Comparison of ENCODE assay signal across 11 cellular contexts in the genomic region with DNA sequence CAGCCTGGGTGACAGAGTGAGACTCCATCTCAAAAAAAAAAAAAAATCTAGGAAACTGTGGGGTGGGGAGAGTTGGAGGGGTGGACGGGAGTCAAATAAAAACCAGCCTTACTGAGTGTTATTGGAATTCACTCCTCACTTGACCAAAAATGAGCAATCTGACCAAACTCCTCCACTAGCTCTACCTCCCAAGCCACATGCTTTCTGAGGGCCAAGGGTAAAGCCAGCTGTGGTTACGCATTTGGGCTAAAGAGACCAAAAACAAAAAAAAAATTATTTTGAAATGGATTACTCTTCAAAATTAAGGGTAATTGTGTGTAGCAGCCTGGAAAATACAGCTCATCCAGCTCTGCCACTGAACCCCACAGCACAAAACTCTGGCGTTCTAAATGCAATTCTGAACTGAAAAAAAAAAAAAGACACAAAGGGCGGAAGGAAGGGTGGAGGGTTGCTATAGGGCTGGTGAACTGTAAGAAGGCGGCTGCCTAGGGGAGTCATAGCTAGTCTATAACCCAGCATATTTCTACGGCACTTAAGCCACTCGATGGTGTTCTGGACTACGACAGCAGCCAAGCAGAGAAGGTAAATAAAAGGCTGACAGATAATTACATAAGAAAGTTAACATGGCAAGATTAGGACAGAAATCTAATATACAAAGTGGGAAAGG. TPM values are rescaled to one million over a fixed set of nuclear protein-coding genes. Genes with fewer than 3 reads are reported as not detected.
DNase-seq lines count a peak whose midpoint lies in the region; ATAC-seq, FAIRE-seq and TF ChIP-seq lines count a peak whose summit lies in the region.
"Had no signal": no experiment of that assay in that cellular context is flagged by ENCODE, and none has a peak within 500 bp of the region (broad histone marks: within the 10 kb centered on the region; RNA-seq: fewer than 3 reads in every experiment).

No MANE protein-coding gene starts in this region.

- peak overlapping the region; percentile 61 for H3K4me3 Mint-ChIP-seq in activated CD4-positive, alpha-beta T cell treated with anti-CD3 and anti-CD28 coated beads for 36 hours
- peak overlapping the region; percentile 35 to 88 (median 71) for H3K4me3 Mint-ChIP-seq in naive B cell

- H3K36me3 ChIP-seq in K562 (ENCODE audit: control insufficient read depth, insufficient read depth, low read length) = no peaks in the 10 kb centered on the region
- no peaks in the 10 kb centered on the region for H3K36me3 ChIP-seq in thymus (ENCODE audit: control insufficient read depth, insufficient read depth)

- ATAC-seq in activated CD4-positive, alpha-beta T cell treated with anti-CD3 and anti-CD28 coated beads for 36 hours = peak; percentile 76
- no peak for ATAC-seq in K562
- peak; percentile 81 for ATAC-seq in naive B cell (ENCODE audit: low read depth in 2 of 2)

- H3K4me3 ChIP-seq in K562 = no peak overlapping the region
- H3K4me3 ChIP-seq in thymus (ENCODE audit: low read length) = no peak overlapping the region
- H3K4me3 ChIP-seq: GM23248, PC-9 had no signal

- TF ChIP-seq EP300 in K562 (IDR thresholded peaks at IDR 0.05; ENCODE audit: low read length) = no peak

- DNase-seq in activated CD4-positive, alpha-beta T cell treated with anti-CD3 and anti-CD28 coated beads for 36 hours = peak; percentile 67
- no peak for DNase-seq in activated CD4-positive, alpha-beta T cell treated with anti-CD3 and anti-CD28 coated beads for 1 hour
- DNase-seq in K562 (ENCODE audit: extremely low read depth in 1 of 4, low spot score in 3 of 4) (no peak), naive B cell (peak; percentile 17), cortex of kidney (lab: John Stamatoyannopoulos, UW) (no peak), NCI-H2171 (lab: John Stamatoyannopoulos, UW) (no peak), GM19239 (ENCODE audit: insufficient read length, low spot score) (no peak)
- DNase-seq: ACHN, GM23248, PC-9 had no signal

- peak overlapping the region; percentile 86 for H3K27ac Mint-ChIP-seq in activated CD4-positive, alpha-beta T cell treated with anti-CD3 and anti-CD28 coated beads for 36 hours
- H3K27ac Mint-ChIP-seq in naive B cell = peak overlapping the region; percentile 6 to 91 (median 60)

- no peaks in the 10 kb centered on the region for H3K79me2 ChIP-seq in K562 (ENCODE audit: control insufficient read depth, insufficient read depth, low read length)

- H3K9me3 ChIP-seq in K562 (replicated peaks; ENCODE audit: control insufficient read depth, insufficient read depth, low read depth, low read length) = no peaks in the 10 kb centered on the region
- no peaks in the 10 kb centered on the region for H3K9me3 ChIP-seq in thymus (ENCODE audit: control insufficient read depth)

- no peak for TF ChIP-seq POLR2A in K562 (conservative IDR thresholded peaks at IDR 0.05)

- POLR2A ChIA-PET in activated CD4-positive, alpha-beta T cell treated with anti-CD3 and anti-CD28 coated beads for 36 hours (lab: Charles Lee) = interaction anchor here (2.3 kb wide), 1 partner anchor 86 kb away, joined by 12 read pairs; no protein-coding TSS in a partner anchor
- POLR2A ChIA-PET in K562 (lab: Yijun Ruan, JAX) = interaction anchor here (0.6 kb wide), 1 partner anchor 41 kb away, joined by 3 read pairs; no protein-coding TSS in a partner anchor

- H3K9ac ChIP-seq in K562 (ENCODE audit: insufficient read depth in 1 of 2, low read depth in 2 of 2, low read length in 2 of 2) = no peak overlapping the region
- H3K9ac ChIP-seq: GM23248 had no signal

- intact Hi-C loops in activated CD4-positive, alpha-beta T cell treated with anti-CD3 and anti-CD28 coated beads for 36 hours (cut with DNase I, micrococcal nuclease) = loop anchor here (1.0 to 10.0 kb wide), 7 partner anchors 31 to 924 kb away; a partner anchor contains a TSS
- intact Hi-C loops in K562 (cut with micrococcal nuclease) = no loop called here

- CTCF ChIA-PET in activated CD4-positive, alpha-beta T cell treated with anti-CD3 and anti-CD28 coated beads for 36 hours (lab: Charles Lee) = interaction anchor here (0.6 to 1.4 kb wide), 9 partner anchors 9 to 904 kb away, joined by 3 to 6 read pairs (median 3); no protein-coding TSS in a partner anchor
- CTCF ChIA-PET in K562 (lab: Yijun Ruan, JAX; ENCODE audit: low intra/inter-chr PET ratio) = no interaction called here

- H3K36me3 Mint-ChIP-seq in activated CD4-positive, alpha-beta T cell treated with anti-CD3 and anti-CD28 coated beads for 36 hours (ENCODE audit: low read depth) = peaks cover 30% of the 10 kb centered on the region
- peaks cover 6 to 14% of the 10 kb centered on the region in 2 donors for H3K36me3 Mint-ChIP-seq in naive B cell

- peaks cover 89% of the 10 kb centered on the region for H3K4me1 Mint-ChIP-seq in activated CD4-positive, alpha-beta T cell treated with anti-CD3 and anti-CD28 coated beads for 36 hours
- H3K4me1 Mint-ChIP-seq in naive B cell = peaks cover 41 to 67% (median 61%) of the 10 kb centered on the region in 3 donors

- TF ChIP-seq RAD21 in K562 (CRISPR knock-in tag; conservative IDR thresholded peaks at IDR 0.05 in 1 of 2, IDR thresholded peaks at IDR 0.05 in 1 of 2) = no peak

- H4K20me1 ChIP-seq in K562 (replicated peaks; ENCODE audit: control insufficient read depth, insufficient read depth, low read length) = no peaks in the 10 kb centered on the region

- FAIRE-seq in K562 (lab: Jason Lieb, UNC) (no peak), GM19239 (lab: Jason Lieb, UNC) (no peak)

- H3K27me3 Mint-ChIP-seq in activated CD4-positive, alpha-beta T cell treated with anti-CD3 and anti-CD28 coated beads for 36 hours = no peaks in the 10 kb centered on the region
- no peaks in the 10 kb centered on the region for H3K27me3 Mint-ChIP-seq in naive B cell

- H2AFZ ChIP-seq in K562 (ENCODE audit: low read depth, low read length) = no peak overlapping the region
- H2AFZ ChIP-seq: GM23248, PC-9 had no signal

- no peaks in the 10 kb centered on the region for H3K9me1 ChIP-seq in K562 (ENCODE audit: control insufficient read depth, insufficient read depth, low read length)

- in situ Hi-C loops in K562 (cut with MboI) = no loop called here

- H3K27ac ChIP-seq in K562 (ENCODE audit: extremely low read depth, low read depth, low read length) (no peak overlapping the region), thymus (ENCODE audit: low read depth) (peak overlapping the region; percentile 70)
- H3K27ac ChIP-seq: GM23248, PC-9 had no signal

- no peak overlapping the region for H3K4me2 ChIP-seq in K562 (ENCODE audit: insufficient read depth, low read length)
- H3K4me2 ChIP-seq: PC-9 had no signal

- H3K4me1 ChIP-seq in K562 (replicated peaks in 1 of 2; ENCODE audit: control insufficient read depth in 2 of 2, insufficient read depth in 2 of 2, low read length in 2 of 2) (no peaks in the 10 kb centered on the region), thymus (ENCODE audit: control insufficient read depth, insufficient read depth, low read length) (peaks cover 6% of the 10 kb centered on the region)

- TF ChIP-seq CTCF in K562 (IDR thresholded peaks at IDR 0.05 in 2 of 3, conservative IDR thresholded peaks at IDR 0.05 in 1 of 3; ENCODE audit: insufficient read depth in 2 of 3, low read depth in 1 of 3, low read length in 3 of 3) = no peak

- no peaks in the 10 kb centered on the region for H3K9me3 Mint-ChIP-seq in activated CD4-positive, alpha-beta T cell treated with anti-CD3 and anti-CD28 coated beads for 36 hours (ENCODE audit: low read depth)
- H3K9me3 Mint-ChIP-seq in naive B cell = no peaks in the 10 kb centered on the region

- 4% methylated on average over 8 of the region's 8 CpGs for WGBS in K562 (ENCODE audit: insufficient coverage, low coverage, missing lambda C conversion rate)
- WGBS in thymus = 44% methylated on average over 8 of the region's 8 CpGs

- peaks cover 0 to 11% of the 10 kb centered on the region in 2 experiments; a peak in 3 of 5 replicates for H3K27me3 ChIP-seq in K562 (ENCODE audit: control insufficient read depth in 2 of 2, insufficient read depth in 2 of 2, low read length in 2 of 2)
- H3K27me3 ChIP-seq in thymus (ENCODE audit: control insufficient read depth, insufficient read depth) = no peaks in the 10 kb centered on the region

- no TSS peak for BruUV-seq in K562 (replicated peaks; lab: Mats Ljungman, UMichigan)

TF ChIP-seq in K562, 482 proteins besides CTCF, POLR2A, EP300 and RAD21 (continues in another document):
- TF ChIP-seq HNRNPK (IDR thresholded peaks at IDR 0.05; ENCODE audit: low read depth, low read length, poor library complexity, severe bottlenecking) = no peak
- no peak for TF ChIP-seq CCNT2 (IDR thresholded peaks at IDR 0.05; ENCODE audit: borderline replicate concordance, extremely low read depth, insufficient read length, low read depth, low read length)

RNA-seq across cellular contexts. Expression of a gene that starts 7.8 kb away (rescaled TPM):
- 100 to 1,000 TPM in 1 of 2 experiments, 10 to 100 TPM in 1; 96.2 to 173 TPM for total RNA-seq in activated CD4-positive, alpha-beta T cell treated with anti-CD3 and anti-CD28 coated beads for 36 hours
- total RNA-seq in K562 (2011; cell fraction: chromatin; rRNA removed; ENCODE audit: low replicate concordance) = 4.3 and 9.1 TPM in 2 replicates
- total RNA-seq in K562 (2011; cell fraction: nucleolus; rRNA removed) = 3.7 and 3.8 TPM in 2 replicates
- 2.8 and 5.2 TPM in 2 replicates for total RNA-seq in K562 (2011; cell fraction: nucleoplasm; rRNA removed)
- 2.4 and 3.8 TPM in 2 replicates for total RNA-seq in K562 (2014; rRNA removed)
- 3.6 and 4.3 TPM in 2 replicates for total RNA-seq in K562 (2014; rRNA removed; fragmentation: Illumina TruSeq; extraction: Trizol)
- total RNA-seq in K562 (2015; rRNA removed; fragmentation: Illumina TruSeq; extraction: Trizol) = 5.4 and 7.0 TPM in 2 replicates
- total RNA-seq in K562 (2021) = 5.3 and 5.5 TPM in 2 replicates
- 0.36 and 0.64 TPM in 2 replicates for polyA plus RNA-seq in K562 (2011; rRNA removed)
- polyA plus RNA-seq in K562 (2011; cell fraction: cytosol; rRNA removed) = 0.28 and 0.80 TPM in 2 replicates
- 0.20 and 1.2 TPM in 2 replicates for polyA plus RNA-seq in K562 (2011; cell fraction: nucleus; rRNA removed)
- 4.1 and 5.1 TPM in 2 replicates for polyA plus RNA-seq in K562 (2012)
- polyA plus RNA-seq in K562 (2014; fragmentation: Illumina TruSeq; extraction: Trizol) = 6.3 and 7.2 TPM in 2 replicates
- 1 to 10 TPM; 2.5 to 3.0 TPM for polyA plus RNA-seq in K562 (2014; fragmentation: Nextera tagmentation; extraction: Ambion mirVana)
- polyA plus RNA-seq in K562 (2014; rRNA removed) = 3.8 and 6.8 TPM in 2 replicates
- polyA minus RNA-seq in K562 (2011; rRNA and poly(A)+ RNA removed) = 1.1 and 2.8 TPM in 2 replicates
- 0.46 and 1.2 TPM in 2 replicates for polyA minus RNA-seq in K562 (2011; cell fraction: cytosol; rRNA and poly(A)+ RNA removed)
- polyA minus RNA-seq in K562 (2011; cell fraction: nucleus; rRNA and poly(A)+ RNA removed) = 1.9 and 2.0 TPM in 2 replicates
- polyA plus RNA-seq in naive B cell (ENCODE audit: low read depth in 6 of 6) = 10 to 100 TPM; 42.8 to 69.9 (median 59.5) TPM
- 18.7 TPM for polyA plus RNA-seq in thymus
- total RNA-seq: GM23248 had no signal
- polyA plus RNA-seq: GM23248 had no signal

Comparison
In these comparisons a context has a peak if more than half of its experiments do, and no peak if none do; other contexts are left out.
1. DNase-seq: peak in activated CD4-positive, alpha-beta T cell treated with anti-CD3 and anti-CD28 coated beads for 36 hours (single experiment) and naive B cell (single experiment); none in activated CD4-positive, alpha-beta T cell treated with anti-CD3 and anti-CD28 coated beads for 1 hour (single experiment), K562 (0 of 4), cortex of kidney (single experiment), NCI-H2171 (single experiment) and GM19239 (single experiment).